ENCODE assay signal across 26 cellular contexts in the genomic region with DNA sequence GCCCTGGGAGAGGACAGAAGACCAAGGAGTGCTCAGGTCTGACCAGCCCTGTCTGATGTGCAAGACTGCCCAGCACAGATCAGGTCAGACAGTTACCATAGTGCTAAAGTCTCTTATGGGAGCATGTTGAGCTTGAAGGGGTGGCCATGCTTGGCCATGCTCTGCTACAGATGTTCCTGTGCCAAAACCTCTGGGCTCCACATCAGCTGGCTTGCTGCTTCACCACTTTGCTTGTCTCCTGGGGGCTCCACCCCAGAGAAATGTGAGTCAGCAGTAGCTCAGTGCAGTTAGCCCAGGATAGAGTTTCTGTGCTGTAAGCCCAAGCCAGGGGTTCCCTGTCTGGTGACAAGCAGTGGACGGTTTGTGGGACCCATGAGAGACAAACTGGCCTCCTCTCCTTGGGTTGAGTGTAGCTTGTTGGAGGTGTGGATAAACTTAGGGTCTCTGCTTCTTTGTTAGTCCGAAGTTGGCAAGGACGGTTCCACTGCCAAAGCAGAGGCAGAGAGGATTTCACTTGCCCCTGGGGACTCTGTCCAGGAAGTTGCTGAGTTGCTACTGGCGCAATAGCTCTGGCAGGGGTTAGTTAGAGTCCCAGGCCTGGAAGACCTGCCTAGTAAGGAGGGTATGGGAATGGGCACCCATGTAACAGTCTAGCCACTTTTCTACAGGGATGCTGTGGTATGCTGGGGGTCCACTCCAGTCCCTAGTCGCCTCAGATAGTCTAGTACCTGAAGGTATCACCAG. TPM values are rescaled to one million over a fixed set of nuclear protein-coding genes. Genes with fewer than 3 reads are reported as not detected.
"Had no signal": no experiment of that assay in that cellular context is flagged by ENCODE, and none has a peak within 500 bp of the region (broad histone marks: within the 10 kb centered on the region; RNA-seq: fewer than 3 reads in every experiment).

No MANE protein-coding gene starts in this region.

- ATAC-seq: activated CD4-positive, alpha-beta T cell treated with anti-CD3 and anti-CD28 coated beads for 36 hours; activated T-helper 17 cell treated with anti-CD3 and anti-CD28 coated beads, Interleukin-2, amount 50 U/mL, for 72 hours had no signal

- DNase-seq: activated CD4-positive, alpha-beta memory T cell treated with anti-CD3 and anti-CD28 coated beads, Interleukin-2, amount 10 ng/mL, durations not matched to agents 7 days and 5 days; activated CD4-positive, alpha-beta T cell treated with anti-CD3 and anti-CD28 coated beads for 36 hours; activated CD4-positive, alpha-beta T cell treated with anti-CD3 and anti-CD28 coated beads, Interleukin-2, amount 50 U/mL, for 1 hour; activated gamma-delta T cell; activated naive CD4-positive, alpha-beta T cell treated with anti-CD3 and anti-CD28 coated beads for 36 hours; activated T-cell treated with anti-CD3 and anti-CD28 coated beads for 4 hours; activated T-cell treated with anti-CD3 and anti-CD28 coated beads, Interleukin-2, amount 50 U/mL, for 48 hours; amygdala; brain microvascular endothelial cell; KG1; NCI-H146; NCI-H187 treated with DMSO at 0.1 percent for 48 hours; NCI-H2081 treated with DMSO at 0.1 percent for 48 hours; NCI-H446 treated with DMSO at 0.1 percent for 48 hours; NCI-H524 treated with DMSO at 0.1 percent for 48 hours; NCI-H82; SIG-M5; T-helper 2 cell; WERI-Rb-1 had no signal

- H3K27ac ChIP-seq: brain microvascular endothelial cell, WERI-Rb-1 had no signal

- H3K36me3 ChIP-seq: brain microvascular endothelial cell, WERI-Rb-1 had no signal

RNA-seq across cellular contexts. Expression of a gene that starts 27.6 kb away (rescaled TPM):
- total RNA-seq: LHCN-M2, MCF 10A, RPMI7951 had no signal

RNA-seq across cellular contexts. Expression of a gene that starts 45.0 kb away (rescaled TPM):
- total RNA-seq: activated CD4-positive, alpha-beta memory T cell treated with anti-CD3 and anti-CD28 coated beads, Interleukin-2, amount 10 ng/mL, durations not matched to agents 7 days and 5 days; activated CD4-positive, alpha-beta T cell treated with anti-CD3 and anti-CD28 coated beads for 36 hours; activated naive CD4-positive, alpha-beta T cell treated with anti-CD3 and anti-CD28 coated beads for 36 hours; activated T-helper 17 cell treated with anti-CD3 and anti-CD28 coated beads, Interleukin-2, amount 50 U/mL, for 72 hours; cardiac septum; LHCN-M2; MCF 10A; OCI-LY7; RPMI7951 had no signal
- polyA plus RNA-seq: IgD-negative memory B cell had no signal
